ENCODE assay signal across 14 cellular contexts in genomic region chr17:68705331-68706166, GRCh38.
DNase-seq lines count a peak whose midpoint lies in the region; ATAC-seq, FAIRE-seq and TF ChIP-seq lines count a peak whose summit lies in the region.
"Had no signal": no experiment of that assay in that cellular context is flagged by ENCODE, and none has a peak within 500 bp of the region (broad histone marks: within the 10 kb centered on the region; RNA-seq: fewer than 3 reads in every experiment).

No MANE protein-coding gene starts in this region.

- no peak for FAIRE-seq in RCC 7860 (lab: Jason Lieb, UNC)

- H3K9me3 ChIP-seq in skeletal muscle tissue (ENCODE audit: control insufficient read depth in 3 of 3, low read length in 3 of 3) = no peaks in the 10 kb centered on the region
- H3K9me3 ChIP-seq: testis had no signal

- no peaks in the 10 kb centered on the region for H3K27me3 ChIP-seq in skeletal muscle tissue (ENCODE audit: control insufficient read depth in 3 of 3, insufficient read depth in 3 of 3, low read length in 3 of 3)
- H3K27me3 ChIP-seq: hepatocyte, testis had no signal

- peak overlapping the region; percentile 48 for H3K27ac ChIP-seq in skeletal muscle tissue (ENCODE audit: low read depth, low read length)
- H3K27ac ChIP-seq: 22Rv1, hepatocyte had no signal

- no peak for ATAC-seq in GM21360 (IDR thresholded peaks at IDR 0.05; ENCODE audit: unreplicated experiment)
- ATAC-seq in GM19023 (IDR thresholded peaks at IDR 0.05; ENCODE audit: unreplicated experiment) = no peak
- ATAC-seq: left lobe of liver had no signal

- no peaks in the 10 kb centered on the region for H3K36me3 ChIP-seq in skeletal muscle tissue (ENCODE audit: control insufficient read depth in 3 of 3, insufficient read depth in 3 of 3, low read length in 3 of 3)

- TF ChIP-seq CTCF in fibroblast of mammary gland (conservative IDR thresholded peaks at IDR 0.05; ENCODE audit: control insufficient read depth, insufficient read depth, low read depth, low read length) = no peak

- H3K9ac ChIP-seq in skeletal muscle tissue (ENCODE audit: low read depth in 1 of 3, low read length in 3 of 3) = no peak overlapping the region

- DNase-seq in DMS 273 (lab: John Stamatoyannopoulos, UW; ENCODE audit: unreplicated experiment) (peak; percentile 33), DMS 273 treated with DMSO at 0.1 percent for 48 hours (lab: John Stamatoyannopoulos, UW) (no peak), NOMO-1 treated with DMSO at 0.1 percent for 48 hours (lab: John Stamatoyannopoulos, UW; ENCODE audit: unreplicated experiment) (peak; percentile 72), fibroblast of mammary gland (ENCODE audit: low read depth) (peak; percentile 98), RCC 7860 (ENCODE audit: low spot score) (no peak)
- DNase-seq: activated CD4-positive, alpha-beta T cell treated with anti-CD3 and anti-CD28 coated beads, Interleukin-2, amount 10 ng/mL, durations not matched to agents 7 days and 5 days; H9; testis had no signal

- H3K4me3 ChIP-seq in fibroblast of mammary gland (ENCODE audit: control insufficient read depth, low read depth, low read length) = no peak overlapping the region
- no peak overlapping the region for H3K4me3 ChIP-seq in skeletal muscle tissue (ENCODE audit: low read length in 3 of 3)
- H3K4me3 ChIP-seq: hepatocyte, testis had no signal

- peaks cover 0 to 4% (median 0%) of the 10 kb centered on the region in 3 donors for H3K4me1 ChIP-seq in skeletal muscle tissue (ENCODE audit: control insufficient read depth in 3 of 3, insufficient read depth in 3 of 3, low read length in 3 of 3)

Comparison
In these comparisons a context has a peak if more than half of its experiments do, and no peak if none do; other contexts are left out.
1. DNase-seq: peak in DMS 273 (single experiment), NOMO-1 treated with DMSO at 0.1 percent for 48 hours (single experiment) and fibroblast of mammary gland (single experiment); none in DMS 273 treated with DMSO at 0.1 percent for 48 hours (single experiment) and RCC 7860 (single experiment).